In genomic region chr2:105391058-105391627, GRCh38 we compare ENCODE assay signal across 15 cellular contexts. TPM values are rescaled to one million over a fixed set of nuclear protein-coding genes. Genes with fewer than 3 reads are reported as not detected.
DNase-seq lines count a peak whose midpoint lies in the region; TF ChIP-seq lines count a peak whose summit lies in the region.
"Had no signal": no experiment of that assay in that cellular context is flagged by ENCODE, and none has a peak within 500 bp of the region (broad histone marks: within the 10 kb centered on the region; RNA-seq: fewer than 3 reads in every experiment).

No MANE protein-coding gene starts in this region.

- H2AFZ ChIP-seq in mammary epithelial cell (ENCODE audit: low read depth, low read length), result no peak overlapping the region
- H2AFZ ChIP-seq in mesenchymal stem cell (ENCODE audit: low read depth, low read length), result no peak overlapping the region

- H2AK5ac ChIP-seq in mesenchymal stem cell (ENCODE audit: low read length, severe bottlenecking), result peak overlapping the region; percentile 59

- H3K27me3 ChIP-seq in right atrium auricular region (no peaks in the 10 kb centered on the region), mammary epithelial cell (ENCODE audit: insufficient read depth, low read length) (no peaks in the 10 kb centered on the region), mesenchymal stem cell (ENCODE audit: control insufficient read depth in 1 of 2, insufficient read depth in 1 of 2, low read length in 2 of 2) (no peaks in the 10 kb centered on the region)

- DNase-seq in cardiac septum (ENCODE audit: low spot score) (peak; percentile 62), right atrium auricular region (ENCODE audit: low spot score) (no peak), mammary epithelial cell (no peak), mesenchymal stem cell (peak; percentile 54), anterior cingulate cortex (lab: John Stamatoyannopoulos, UW) (no peak), hepatic stellate cell (ENCODE audit: low spot score) (no peak), NOMO-1 treated with DMSO at 0.1 percent for 48 hours (lab: John Stamatoyannopoulos, UW; ENCODE audit: unreplicated experiment) (no peak)
- DNase-seq in T-helper 2 cell treated with Interferon-gamma antibody and Interleukin-4, amounts not matched to agents 5 μg/mL and 100 μg/mL, for 36 hours (ENCODE audit: low spot score), result no peak
- DNase-seq: activated T-cell treated with anti-CD3 and anti-CD28 coated beads, Interleukin-2, amount 50 U/mL, for 4 hours; Karpas-422; NCI-H446; occipital lobe; SIG-M5; stimulated activated CD4-positive, alpha-beta T cell treated with anti-CD3 and anti-CD28 coated beads, Interleukin-4, amount 100 ng/mL, for 1 hour; WERI-Rb-1 had no signal

- H3K79me2 ChIP-seq in mammary epithelial cell (ENCODE audit: insufficient read depth, low read length), result peaks cover 98% of the 10 kb centered on the region

- peak overlapping the region; percentile 5 to 61 for H3K4ac ChIP-seq in mesenchymal stem cell (ENCODE audit: low read depth in 1 of 2, low read length in 2 of 2)

- no peak overlapping the region for H3K27ac Mint-ChIP-seq in T-helper 2 cell treated with Interferon-gamma antibody and Interleukin-4, amounts not matched to agents 5 μg/mL and 100 μg/mL, for 36 hours

- H3K9me3 Mint-ChIP-seq in T-helper 2 cell treated with Interferon-gamma antibody and Interleukin-4, amounts not matched to agents 5 μg/mL and 100 μg/mL, for 36 hours, result no peaks in the 10 kb centered on the region
- H3K9me3 Mint-ChIP-seq: activated T-cell treated with anti-CD3 and anti-CD28 coated beads, Interleukin-2, amount 50 U/mL, for 4 hours had no signal

- intact Hi-C loops in cardiac septum (cut with DNase I) (no loop called here), mammary epithelial cell (cut with micrococcal nuclease) (no loop called here)

- H3K4me3 ChIP-seq in right atrium auricular region (no peak overlapping the region), mammary epithelial cell (replicated peaks in 1 of 3; ENCODE audit: insufficient read depth in 1 of 3, low read depth in 2 of 3, low read length in 3 of 3) (no peak overlapping the region), mesenchymal stem cell (ENCODE audit: insufficient read depth in 1 of 2, low read depth in 1 of 2, low read length in 2 of 2) (no peak overlapping the region)

- peak overlapping the region; percentile 67 for H4K91ac ChIP-seq in mesenchymal stem cell (ENCODE audit: low read length)

- H3K18ac ChIP-seq in mesenchymal stem cell (ENCODE audit: low read depth in 1 of 2, low read length in 2 of 2), result peak overlapping the region in 1 of 2 experiments; percentile 91

- in situ Hi-C loops in mammary epithelial cell (cut with MboI; ENCODE audit: low sequenced_read_pairs in 2 of 2), result no loop called here

- H3K27me3 Mint-ChIP-seq in T-helper 2 cell treated with Interferon-gamma antibody and Interleukin-4, amounts not matched to agents 5 μg/mL and 100 μg/mL, for 36 hours (ENCODE audit: low read depth), result peaks cover 2% of the 10 kb centered on the region

- no peak overlapping the region for H3K4me3 Mint-ChIP-seq in T-helper 2 cell treated with Interferon-gamma antibody and Interleukin-4, amounts not matched to agents 5 μg/mL and 100 μg/mL, for 36 hours
- H3K4me3 Mint-ChIP-seq: activated T-cell treated with anti-CD3 and anti-CD28 coated beads, Interleukin-2, amount 50 U/mL, for 4 hours had no signal

- H3K14ac ChIP-seq in mesenchymal stem cell (ENCODE audit: low read length in 2 of 2), result peak overlapping the region in 1 of 2 experiments; percentile 94

- peak overlapping the region in 1 of 2 experiments; percentile 37 for H2BK12ac ChIP-seq in mesenchymal stem cell (ENCODE audit: low read length in 2 of 2)

- no peak for TF ChIP-seq CTCF in right atrium auricular region (IDR thresholded peaks at IDR 0.05)
- TF ChIP-seq CTCF in mammary epithelial cell (conservative IDR thresholded peaks at IDR 0.05 in 1 of 2, IDR thresholded peaks at IDR 0.05 in 1 of 2; ENCODE audit: extremely low read depth in 1 of 2, insufficient read depth in 1 of 2, low read depth in 1 of 2, low read length in 2 of 2), result no peak

- CTCF ChIA-PET in mammary epithelial cell (lab: Charles Lee; ENCODE audit: low non-redundant PET), result no interaction called here

- H3K23ac ChIP-seq in mesenchymal stem cell (ENCODE audit: low read length in 2 of 2), result peak overlapping the region in 1 of 2 experiments; percentile 91

- H2BK120ac ChIP-seq in mesenchymal stem cell (ENCODE audit: low read depth, low read length), result no peak overlapping the region

- 70% methylated on average over 3 of the region's 5 CpGs for WGBS in mammary epithelial cell (ENCODE audit: low coverage, missing lambda C conversion rate)
- 80% methylated on average over 5 of the region's 5 CpGs for WGBS in mesenchymal stem cell

- H3K9ac ChIP-seq in mammary epithelial cell (ENCODE audit: insufficient read depth, low read length) (no peak overlapping the region), mesenchymal stem cell (ENCODE audit: low read length) (no peak overlapping the region)

- peaks cover 3% of the 10 kb centered on the region for H3K36me3 ChIP-seq in right atrium auricular region
- H3K36me3 ChIP-seq in mammary epithelial cell (ENCODE audit: insufficient read depth, low read length), result peaks cover 38% of the 10 kb centered on the region
- peaks cover 42 to 68% of the 10 kb centered on the region in 2 experiments for H3K36me3 ChIP-seq in mesenchymal stem cell (ENCODE audit: control insufficient read depth in 1 of 2, insufficient read depth in 2 of 2, low read depth in 1 of 2, low read length in 2 of 2)

- no peaks in the 10 kb centered on the region for H3K79me1 ChIP-seq in mesenchymal stem cell (replicated peaks; ENCODE audit: low read length, poor library complexity, severe bottlenecking)

- H2BK15ac ChIP-seq in mesenchymal stem cell (ENCODE audit: low read depth, poor library complexity, severe bottlenecking), result no peak overlapping the region

- BruUV-seq in mammary epithelial cell (replicated peaks; lab: Mats Ljungman, UMichigan), result no TSS peak

- H2BK5ac ChIP-seq in mesenchymal stem cell (ENCODE audit: low read depth, low read length, poor library complexity, severe bottlenecking), result no peak overlapping the region

- H3K4me1 Mint-ChIP-seq in T-helper 2 cell treated with Interferon-gamma antibody and Interleukin-4, amounts not matched to agents 5 μg/mL and 100 μg/mL, for 36 hours (ENCODE audit: low read depth), result no peaks in the 10 kb centered on the region

- no peaks in the 10 kb centered on the region for H3K9me3 ChIP-seq in right atrium auricular region
- H3K9me3 ChIP-seq in mammary epithelial cell (replicated peaks; ENCODE audit: insufficient read depth, low read length), result no peaks in the 10 kb centered on the region
- no peaks in the 10 kb centered on the region for H3K9me3 ChIP-seq in mesenchymal stem cell (ENCODE audit: control insufficient read depth, low read length)

- peaks cover 0 to 36% of the 10 kb centered on the region in 2 donors for H3K4me1 ChIP-seq in right atrium auricular region
- H3K4me1 ChIP-seq in mammary epithelial cell (ENCODE audit: insufficient read depth, low read length), result peaks cover 80% of the 10 kb centered on the region
- H3K4me1 ChIP-seq in mesenchymal stem cell (ENCODE audit: control insufficient read depth, insufficient read depth, low read depth, low read length), result peaks cover 32% of the 10 kb centered on the region

- peaks cover 2% of the 10 kb centered on the region for H3K36me3 Mint-ChIP-seq in T-helper 2 cell treated with Interferon-gamma antibody and Interleukin-4, amounts not matched to agents 5 μg/mL and 100 μg/mL, for 36 hours (ENCODE audit: low read depth)

- peaks cover 8% of the 10 kb centered on the region for H4K20me1 ChIP-seq in mammary epithelial cell (ENCODE audit: insufficient read depth, low read length)

- dilution Hi-C loops in mammary epithelial cell (cut with HindIII; ENCODE audit: low sequenced_read_pairs), result no loop called here

- H4K8ac ChIP-seq in mesenchymal stem cell (ENCODE audit: low read length), result no peak overlapping the region

- H3K27ac ChIP-seq in right atrium auricular region, result peak overlapping the region in 1 of 2 donors; percentile 9
- H3K27ac ChIP-seq in mammary epithelial cell (ENCODE audit: insufficient read depth, low read depth, low read length), result peak overlapping the region; percentile 13
- H3K27ac ChIP-seq in mesenchymal stem cell (ENCODE audit: low read length, poor library complexity, severe bottlenecking), result peak overlapping the region; percentile 93
- H3K27ac ChIP-seq: WERI-Rb-1 had no signal

- H3K4me2 ChIP-seq in mammary epithelial cell (ENCODE audit: insufficient read depth, low read depth, low read length) (peak overlapping the region; percentile 19), mesenchymal stem cell (ENCODE audit: low read length, poor library complexity, severe bottlenecking) (no peak overlapping the region)

RNA-seq across cellular contexts. Expression of gene FHL2, which starts 7.7 kb away (rescaled TPM):
- 467 TPM for total RNA-seq in cardiac septum
- total RNA-seq in right atrium auricular region, result 100 to 1,000 TPM; 141 to 356 TPM
- total RNA-seq in mammary epithelial cell, result 100 to 1,000 TPM; 158 to 363 TPM
- 280 TPM for polyA plus RNA-seq in mammary epithelial cell
- 170 TPM for polyA minus RNA-seq in mammary epithelial cell
- 258 TPM for polyA plus RNA-seq in mesenchymal stem cell (2013, experiment 1 of 2)
- 261 TPM for polyA plus RNA-seq in mesenchymal stem cell (2013, experiment 2 of 2)

RNA-seq across cellular contexts. Expression of gene C2orf49, which starts 53.8 kb away (rescaled TPM):
- total RNA-seq in cardiac septum (20.2 TPM), right atrium auricular region (10 to 100 TPM; 15.5 to 18.0 TPM), mammary epithelial cell (10 to 100 TPM; 16.5 TPM)
- polyA plus RNA-seq in mammary epithelial cell, result 8.7 TPM
- 8.0 TPM for polyA minus RNA-seq in mammary epithelial cell
- polyA plus RNA-seq in mesenchymal stem cell (2013, experiment 1 of 2), result 19.4 TPM
- 18.0 TPM for polyA plus RNA-seq in mesenchymal stem cell (2013, experiment 2 of 2)

Comparison
In these comparisons a context has a peak if more than half of its experiments do, and no peak if none do; other contexts are left out.
1. DNase-seq: peak in cardiac septum (single experiment) and mesenchymal stem cell (single experiment); none in right atrium auricular region (single experiment), mammary epithelial cell (single experiment), anterior cingulate cortex (0 of 58), hepatic stellate cell (single experiment), NOMO-1 treated with DMSO at 0.1 percent for 48 hours (single experiment) and T-helper 2 cell treated with Interferon-gamma antibody and Interleukin-4, amounts not matched to agents 5 μg/mL and 100 μg/mL, for 36 hours (single experiment).